In the genomic region with DNA sequence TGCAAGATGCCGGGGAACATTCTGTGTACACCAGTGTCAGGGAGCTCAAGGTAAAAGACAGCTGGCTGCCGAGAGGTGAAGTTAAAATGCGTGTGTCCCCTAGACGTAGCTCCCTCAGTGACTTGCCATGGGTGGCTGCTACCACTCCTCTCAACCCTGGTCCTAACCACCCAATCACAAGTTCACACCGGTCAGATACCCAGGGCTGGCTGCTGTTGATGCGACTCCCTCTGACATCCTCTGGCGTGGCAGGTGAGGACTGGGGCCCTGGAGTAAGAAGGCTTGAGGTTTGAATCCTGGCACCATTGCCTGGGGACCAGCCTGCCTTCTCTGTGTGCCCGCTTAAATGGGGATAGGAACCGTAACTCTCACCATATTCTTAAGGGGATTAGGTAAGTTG, we compare ENCODE assay signal across 23 cellular contexts.
DNase-seq lines count a peak whose midpoint lies in the region; ATAC-seq and TF ChIP-seq lines count a peak whose summit lies in the region.
"Had no signal": no experiment of that assay in that cellular context is flagged by ENCODE, and none has a peak within 500 bp of the region (broad histone marks: within the 10 kb centered on the region; RNA-seq: fewer than 3 reads in every experiment).

No MANE protein-coding gene starts in this region.

- H3K36me3 ChIP-seq in neuronal stem cell (replicated peaks in 1 of 2; ENCODE audit: control insufficient read depth in 2 of 2, insufficient read depth in 2 of 2, low read length in 2 of 2) (peaks cover 0 to 3% of the 10 kb centered on the region in 2 donors), BE2C (no peaks in the 10 kb centered on the region)
- H3K36me3 ChIP-seq: esophagus squamous epithelium, neutrophil, right lobe of liver, thyroid gland had no signal

- no peak overlapping the region for H3K23ac ChIP-seq in neuronal stem cell (ENCODE audit: low read depth, low read length, poor library complexity)

- H3K4me1 ChIP-seq in neuronal stem cell (ENCODE audit: control insufficient read depth in 2 of 2, insufficient read depth in 1 of 2, low read depth in 1 of 2, low read length in 2 of 2) (peaks cover 0 to 14% of the 10 kb centered on the region in 2 donors), BE2C (no peaks in the 10 kb centered on the region)
- H3K4me1 ChIP-seq: right lobe of liver, thyroid gland had no signal

- no peak overlapping the region for H2BK12ac ChIP-seq in neuronal stem cell (ENCODE audit: low read length)

- H3K79me1 ChIP-seq in neuronal stem cell (ENCODE audit: low read depth, low read length), result peaks cover 4% of the 10 kb centered on the region

- H3K4me2 ChIP-seq in neuronal stem cell (ENCODE audit: insufficient read depth, low read length, poor library complexity, severe bottlenecking), result no peak overlapping the region

- CTCF ChIA-PET in activated CD4-positive, alpha-beta T cell treated with anti-CD3 and anti-CD28 coated beads for 36 hours (lab: Charles Lee), result interaction anchor here (0.6 to 2.1 kb wide), 9 partner anchors 9 to 640 kb away, joined by 3 to 7 read pairs (median 4); no protein-coding TSS in a partner anchor
- CTCF ChIA-PET in CD4-positive, alpha-beta T cell (lab: Charles Lee), result interaction anchor here (1.3 to 1.4 kb wide), 2 partner anchors 72 to 93 kb away, joined by 3 to 4 read pairs; no protein-coding TSS in a partner anchor
- CTCF ChIA-PET in activated CD8-positive, alpha-beta T cell treated with anti-CD3 and anti-CD28 coated beads, Interleukin-2, amount 10 ng/mL, durations not matched to agents 7 days and 5 days (lab: Charles Lee), result interaction anchor here (0.9 to 1.3 kb wide), 5 partner anchors 9 to 1097 kb away, joined by 3 to 13 read pairs (median 3); no protein-coding TSS in a partner anchor

- WGBS in neuronal stem cell (ENCODE audit: extremely low coverage in 2 of 2, insufficient read length in 2 of 2, insufficient replicate concordance in 1 of 2), 2 donors, result no CpG with 5 or more reads among the region's 9 CpGs

- no peak for TF ChIP-seq CTCF in CD4-positive, alpha-beta T cell (IDR thresholded peaks at IDR 0.05)
- no peak for TF ChIP-seq CTCF in BE2C (IDR thresholded peaks at IDR 0.05; ENCODE audit: low read depth, low read length)

- POLR2A ChIA-PET in activated CD4-positive, alpha-beta T cell treated with anti-CD3 and anti-CD28 coated beads for 36 hours (lab: Charles Lee), result interaction anchor here (1.0 to 1.2 kb wide), 2 partner anchors 12 to 55 kb away, joined by 3 to 4 read pairs; no protein-coding TSS in a partner anchor
- POLR2A ChIA-PET in CD4-positive, alpha-beta T cell (lab: Charles Lee), result interaction anchor here (0.6 to 6.5 kb wide), 17 partner anchors 8 to 1107 kb away, joined by 3 to 83 read pairs (median 4); a partner anchor contains a TSS
- POLR2A ChIA-PET in activated CD8-positive, alpha-beta T cell treated with anti-CD3 and anti-CD28 coated beads, Interleukin-2, amount 10 ng/mL, durations not matched to agents 7 days and 5 days (lab: Charles Lee), result interaction anchor here (0.9 kb wide), 1 partner anchor 23 kb away, joined by 4 read pairs; no protein-coding TSS in a partner anchor

- peak overlapping the region; percentile 42 for H3K27ac ChIP-seq in CD4-positive, alpha-beta T cell (ENCODE audit: low read depth, low read length)
- no peak overlapping the region for H3K27ac ChIP-seq in neuronal stem cell (replicated peaks; ENCODE audit: low read length)
- H3K27ac ChIP-seq: 22Rv1, esophagus squamous epithelium, neutrophil, right lobe of liver, SK-N-MC, thyroid gland had no signal

- H4K8ac ChIP-seq in neuronal stem cell (ENCODE audit: low read depth, low read length), result no peak overlapping the region

- no peak overlapping the region for H3K4ac ChIP-seq in neuronal stem cell (ENCODE audit: low read length)

- no peak overlapping the region for H2BK120ac ChIP-seq in neuronal stem cell (ENCODE audit: low read depth, low read length)

- peak overlapping the region; percentile 29 for H3K18ac ChIP-seq in neuronal stem cell (ENCODE audit: low read length)

- H3K4me3 ChIP-seq in neuronal stem cell (ENCODE audit: low read length in 2 of 2) (no peak overlapping the region), BE2C (ENCODE audit: low read depth, low read length) (no peak overlapping the region)
- H3K4me3 ChIP-seq: esophagus squamous epithelium, right lobe of liver, SK-N-MC, thyroid gland had no signal

- peaks cover 14% of the 10 kb centered on the region for H3K4me1 Mint-ChIP-seq in activated CD4-positive, alpha-beta T cell treated with anti-CD3 and anti-CD28 coated beads for 36 hours
- peaks cover 4% of the 10 kb centered on the region for H3K4me1 Mint-ChIP-seq in CD4-positive, alpha-beta T cell (ENCODE audit: low read depth)
- peaks cover 2% of the 10 kb centered on the region for H3K4me1 Mint-ChIP-seq in activated CD8-positive, alpha-beta T cell treated with anti-CD3 and anti-CD28 coated beads, Interleukin-2, amount 10 ng/mL, durations not matched to agents 7 days and 5 days (ENCODE audit: low read depth)

- H3K9me3 Mint-ChIP-seq in activated CD4-positive, alpha-beta T cell treated with anti-CD3 and anti-CD28 coated beads for 36 hours (ENCODE audit: low read depth), result no peaks in the 10 kb centered on the region
- no peaks in the 10 kb centered on the region for H3K9me3 Mint-ChIP-seq in CD4-positive, alpha-beta T cell
- no peaks in the 10 kb centered on the region for H3K9me3 Mint-ChIP-seq in activated CD8-positive, alpha-beta T cell treated with anti-CD3 and anti-CD28 coated beads, Interleukin-2, amount 10 ng/mL, durations not matched to agents 7 days and 5 days (ENCODE audit: insufficient read depth)
- H3K9me3 Mint-ChIP-seq: activated CD4-positive, alpha-beta memory T cell treated with anti-CD3 and anti-CD28 coated beads for 36 hours; activated T-cell treated with anti-CD3 and anti-CD28 coated beads, Interleukin-2, amount 50 U/mL, for 4 hours had no signal

- H3K14ac ChIP-seq in neuronal stem cell (ENCODE audit: low read length), result no peak overlapping the region

- no peak overlapping the region for H3K27ac Mint-ChIP-seq in activated CD4-positive, alpha-beta T cell treated with anti-CD3 and anti-CD28 coated beads for 36 hours
- no peak overlapping the region for H3K27ac Mint-ChIP-seq in CD4-positive, alpha-beta T cell
- no peak overlapping the region for H3K27ac Mint-ChIP-seq in activated CD8-positive, alpha-beta T cell treated with anti-CD3 and anti-CD28 coated beads, Interleukin-2, amount 10 ng/mL, durations not matched to agents 7 days and 5 days
- H3K27ac Mint-ChIP-seq: activated CD4-positive, alpha-beta memory T cell treated with anti-CD3 and anti-CD28 coated beads for 36 hours; progenitor cell of endocrine pancreas had no signal

- peak; percentile 36 for DNase-seq in activated CD4-positive, alpha-beta T cell treated with anti-CD3 and anti-CD28 coated beads for 36 hours
- no peak for DNase-seq in activated CD4-positive, alpha-beta T cell treated with anti-CD3 and anti-CD28 coated beads, Interleukin-2, amount 50 U/mL, for 4 hours
- DNase-seq in CD4-positive, alpha-beta T cell, result peak in 1 of 10 experiments; percentile 12
- DNase-seq in activated CD8-positive, alpha-beta T cell treated with anti-CD3 and anti-CD28 coated beads, Interleukin-2, amount 10 ng/mL, durations not matched to agents 7 days and 5 days, result no peak
- DNase-seq in neuronal stem cell (ENCODE audit: low spot score) (no peak), BE2C (no peak), NCI-H2029 treated with DMSO at 0.1 percent for 48 hours (lab: John Stamatoyannopoulos, UW) (no peak)
- DNase-seq: COR-L47, cortex of kidney, hippocampal formation, mammary epithelial cell, NCI-H1436, NCI-H446 treated with DMSO at 0.1 percent for 48 hours had no signal

- H2BK5ac ChIP-seq in neuronal stem cell (ENCODE audit: low read length), result no peak overlapping the region

- no peaks in the 10 kb centered on the region for H3K27me3 ChIP-seq in CD4-positive, alpha-beta T cell (ENCODE audit: control insufficient read depth, insufficient read depth, low read length)
- H3K27me3 ChIP-seq in neuronal stem cell (ENCODE audit: control insufficient read depth in 3 of 3, insufficient read depth in 3 of 3, low read depth in 1 of 3, low read length in 3 of 3) (peaks cover 0 to 7% (median under 1%) of the 10 kb centered on the region in 3 experiments), BE2C (no peaks in the 10 kb centered on the region)
- H3K27me3 ChIP-seq: right lobe of liver, thyroid gland had no signal

- H3K9me3 ChIP-seq in CD4-positive, alpha-beta T cell (ENCODE audit: control insufficient read depth, low read length), result no peaks in the 10 kb centered on the region
- peaks cover 0 to 5% of the 10 kb centered on the region in 2 donors for H3K9me3 ChIP-seq in neuronal stem cell (replicated peaks in 1 of 2; ENCODE audit: control insufficient read depth in 2 of 2, insufficient read depth in 1 of 2, low read depth in 1 of 2, low read length in 2 of 2)
- H3K9me3 ChIP-seq in BE2C, result no peaks in the 10 kb centered on the region
- H3K9me3 ChIP-seq: esophagus squamous epithelium, neutrophil, right lobe of liver, thyroid gland had no signal

- H2AFZ ChIP-seq in neuronal stem cell (ENCODE audit: low read length), result no peak overlapping the region

- intact Hi-C loops in activated CD4-positive, alpha-beta T cell treated with anti-CD3 and anti-CD28 coated beads for 36 hours (cut with DNase I, micrococcal nuclease), result loop anchor here in 1 of 2 experiments (1.0 to 2.0 kb wide), 4 partner anchors 12 to 55 kb away; no protein-coding TSS in a partner anchor
- intact Hi-C loops in CD4-positive, alpha-beta T cell (cut with DNase I, micrococcal nuclease), result loop anchor here (1.0 to 10.0 kb wide), 7 partner anchors 25 to 1093 kb away; no protein-coding TSS in a partner anchor

- H3K27me3 Mint-ChIP-seq in activated CD4-positive, alpha-beta T cell treated with anti-CD3 and anti-CD28 coated beads for 36 hours, result no peaks in the 10 kb centered on the region
- H3K27me3 Mint-ChIP-seq in CD4-positive, alpha-beta T cell, result no peaks in the 10 kb centered on the region
- H3K27me3 Mint-ChIP-seq in activated CD8-positive, alpha-beta T cell treated with anti-CD3 and anti-CD28 coated beads, Interleukin-2, amount 10 ng/mL, durations not matched to agents 7 days and 5 days (ENCODE audit: low read depth), result peaks cover 14% of the 10 kb centered on the region
- H3K27me3 Mint-ChIP-seq: activated CD4-positive, alpha-beta memory T cell treated with anti-CD3 and anti-CD28 coated beads for 36 hours had no signal

- no peak overlapping the region for H4K91ac ChIP-seq in neuronal stem cell (ENCODE audit: low read depth, low read length, poor library complexity)

- H2AK5ac ChIP-seq in neuronal stem cell (ENCODE audit: low read depth, low read length), result no peak overlapping the region

- H3K9ac ChIP-seq in neuronal stem cell (ENCODE audit: low read depth, low read length, poor library complexity), result no peak overlapping the region

- no peaks in the 10 kb centered on the region for H3K36me3 Mint-ChIP-seq in activated CD4-positive, alpha-beta T cell treated with anti-CD3 and anti-CD28 coated beads for 36 hours (ENCODE audit: low read depth)
- no peaks in the 10 kb centered on the region for H3K36me3 Mint-ChIP-seq in CD4-positive, alpha-beta T cell (ENCODE audit: low read depth)
- no peaks in the 10 kb centered on the region for H3K36me3 Mint-ChIP-seq in activated CD8-positive, alpha-beta T cell treated with anti-CD3 and anti-CD28 coated beads, Interleukin-2, amount 10 ng/mL, durations not matched to agents 7 days and 5 days (ENCODE audit: low read depth)
- H3K36me3 Mint-ChIP-seq: activated CD4-positive, alpha-beta memory T cell treated with anti-CD3 and anti-CD28 coated beads for 36 hours had no signal

- H3K4me3 Mint-ChIP-seq in activated CD4-positive, alpha-beta T cell treated with anti-CD3 and anti-CD28 coated beads for 36 hours, result no peak overlapping the region
- H3K4me3 Mint-ChIP-seq in CD4-positive, alpha-beta T cell, result no peak overlapping the region
- peak overlapping the region; percentile 16 for H3K4me3 Mint-ChIP-seq in activated CD8-positive, alpha-beta T cell treated with anti-CD3 and anti-CD28 coated beads, Interleukin-2, amount 10 ng/mL, durations not matched to agents 7 days and 5 days
- H3K4me3 Mint-ChIP-seq: activated CD4-positive, alpha-beta memory T cell treated with anti-CD3 and anti-CD28 coated beads for 36 hours; activated T-cell treated with anti-CD3 and anti-CD28 coated beads, Interleukin-2, amount 50 U/mL, for 4 hours had no signal

- ATAC-seq in activated CD4-positive, alpha-beta T cell treated with anti-CD3 and anti-CD28 coated beads for 36 hours, result peak; percentile 17
- peak; percentile 13 for ATAC-seq in CD4-positive, alpha-beta T cell (ENCODE audit: poor library complexity)
- ATAC-seq in activated CD8-positive, alpha-beta T cell treated with anti-CD3 and anti-CD28 coated beads, Interleukin-2, amount 10 ng/mL, durations not matched to agents 7 days and 5 days, result peak; percentile 2
- ATAC-seq in HG03135 (IDR thresholded peaks at IDR 0.05; ENCODE audit: unreplicated experiment), result no peak

- no peak overlapping the region for H2BK15ac ChIP-seq in neuronal stem cell (ENCODE audit: low read length)
